ENCODE assay signal across 6 cellular contexts in the genomic region with DNA sequence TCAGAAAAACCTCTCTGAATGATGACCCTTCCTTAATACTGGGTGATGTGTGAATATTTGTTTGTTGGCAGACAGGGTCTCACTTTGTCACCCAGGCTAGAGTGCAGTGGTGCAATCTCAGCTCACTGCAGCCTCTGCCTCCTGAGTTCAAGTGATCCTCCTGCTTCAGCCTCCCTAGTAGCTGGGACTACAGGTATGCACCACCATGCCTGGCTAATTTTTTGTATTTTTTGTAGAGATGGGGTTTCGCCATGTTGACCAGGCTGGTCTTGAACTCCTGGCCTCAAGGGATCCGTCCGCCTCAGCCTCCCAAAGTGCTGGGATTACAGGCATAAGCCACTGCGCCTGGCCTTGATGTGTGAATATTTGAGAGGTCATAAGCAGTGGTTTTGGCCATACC. TPM values are rescaled to one million over a fixed set of nuclear protein-coding genes. Genes with fewer than 3 reads are reported as not detected.
DNase-seq lines count a peak whose midpoint lies in the region; ATAC-seq, FAIRE-seq and TF ChIP-seq lines count a peak whose summit lies in the region.
"Not testable (repeated sequence)": the region's sequence is repeated elsewhere in the genome, so short reads cannot be mapped to it uniquely, and the experiment has no call there.

No MANE protein-coding gene starts in this region.

- not testable (repeated sequence) for H2BK20ac ChIP-seq in IMR-90 (ENCODE audit: low read depth, low read length)

- not testable (repeated sequence) for H3K27me3 Mint-ChIP-seq in T-helper 17 cell; activated T-cell treated with anti-CD3 and anti-CD28 coated beads, Interleukin-2, amount 50 U/mL, for 24 hours

- H4K91ac ChIP-seq in IMR-90 (ENCODE audit: insufficient read depth, low read depth, low read length): not testable (repeated sequence)

- not testable (repeated sequence) for H2AFZ ChIP-seq in IMR-90 (replicated peaks; ENCODE audit: low read length, poor library complexity); K562 (ENCODE audit: low read depth, low read length); HepG2 (ENCODE audit: low read length)

- H2BK5ac ChIP-seq in IMR-90 (ENCODE audit: low read depth, low read length, poor library complexity, severe bottlenecking): not testable (repeated sequence)

- not testable (repeated sequence) for ATAC-seq in IMR-90 (ENCODE audit: low read depth); T-helper 17 cell; K562; HepG2

- not testable (repeated sequence) for H3K14ac ChIP-seq in IMR-90 (replicated peaks; ENCODE audit: low read depth, low read length)

- CTCF ChIA-PET in A673 (lab: Charles Lee); K562 (lab: Yijun Ruan, JAX; ENCODE audit: low intra/inter-chr PET ratio); HepG2 (lab: Yijun Ruan, JAX; ENCODE audit: low intra/inter-chr PET ratio, low total read pairs): not testable (repeated sequence)
- CTCF ChIA-PET in IMR-90 (lab: Yijun Ruan, JAX): interaction anchor here (1.2 to 1.6 kb wide), 2 partner anchors 22 to 69 kb away, joined by 3 to 4 read pairs; no protein-coding TSS in a partner anchor

- not testable (repeated sequence) for H3K27ac Mint-ChIP-seq in T-helper 17 cell
- H3K27ac Mint-ChIP-seq in activated T-cell treated with anti-CD3 and anti-CD28 coated beads, Interleukin-2, amount 50 U/mL, for 24 hours: peak overlapping the region; percentile 71

- H2BK120ac ChIP-seq in IMR-90 (ENCODE audit: low read depth, low read length): not testable (repeated sequence)

- in situ Hi-C loops in IMR-90 (cut with MboI; ENCODE audit: low sequenced_read_pairs); K562 (cut with MboI); HepG2 (cut with HindIII; ENCODE audit: extremely low pct_ligation_motif_present, low pct_unique_long_range_greater_than_20kb): not testable (repeated sequence)

- H4K5ac ChIP-seq in IMR-90 (ENCODE audit: low read depth, low read length): not testable (repeated sequence)

- not testable (repeated sequence) for DNase-seq in A673 (ENCODE audit: low spot score); IMR-90; T-helper 17 cell; activated T-cell treated with anti-CD3 and anti-CD28 coated beads, Interleukin-2, amount 50 U/mL, for 24 hours; K562 (ENCODE audit: extremely low read depth in 1 of 4, low spot score in 3 of 4); HepG2 (ENCODE audit: low spot score)

- H3K79me1 ChIP-seq in IMR-90 (ENCODE audit: low read depth in 1 of 2, low read length in 2 of 2): peaks cover 17 to 37% of the 10 kb centered on the region in 2 experiments

- not testable (repeated sequence) for TF ChIP-seq CTCF in A673 (conservative IDR thresholded peaks at IDR 0.05; ENCODE audit: low read depth, low read length); IMR-90 (conservative IDR thresholded peaks at IDR 0.05; ENCODE audit: low read depth, low read length); K562 (IDR thresholded peaks at IDR 0.05 in 2 of 3, conservative IDR thresholded peaks at IDR 0.05 in 1 of 3; ENCODE audit: insufficient read depth in 2 of 3, low read depth in 1 of 3, low read length in 3 of 3); HepG2 (CRISPR knock-in tag; IDR thresholded peaks at IDR 0.05)

- H3K56ac ChIP-seq in IMR-90 (ENCODE audit: extremely low read depth, insufficient read depth, low read length): not testable (repeated sequence)

- not testable (repeated sequence) for H4K20me1 ChIP-seq in IMR-90 (ENCODE audit: insufficient read depth, low read length); K562 (replicated peaks; ENCODE audit: control insufficient read depth, insufficient read depth, low read length); HepG2 (ENCODE audit: insufficient read depth, low read length)

- intact Hi-C loops in A673 (cut with micrococcal nuclease; ENCODE audit: unreplicated experiment); IMR-90 (cut with micrococcal nuclease); K562 (cut with micrococcal nuclease); HepG2 (cut with micrococcal nuclease; ENCODE audit: unreplicated experiment): not testable (repeated sequence)

- dilution Hi-C loops in IMR-90 (cut with HindIII; ENCODE audit: low sequenced_read_pairs, unreplicated experiment): not testable (repeated sequence)

- H4K8ac ChIP-seq in IMR-90 (ENCODE audit: low read depth in 2 of 2, low read length in 2 of 2): not testable (repeated sequence)

- not testable (repeated sequence) for H3K9me3 ChIP-seq in A673 (ENCODE audit: low read depth, low read length, poor library complexity, severe bottlenecking); IMR-90 (ENCODE audit: control insufficient read depth, insufficient read depth, low read length); T-helper 17 cell (ENCODE audit: control insufficient read depth, low read length, poor library complexity, severe bottlenecking); K562 (replicated peaks; ENCODE audit: control insufficient read depth, insufficient read depth, low read depth, low read length); HepG2 (ENCODE audit: low read length)

- not testable (repeated sequence) for H3K18ac ChIP-seq in IMR-90 (ENCODE audit: low read depth, low read length)

- H3K23ac ChIP-seq in IMR-90 (ENCODE audit: low read depth, low read length): not testable (repeated sequence)

- peak overlapping the region; percentile 63 for H3K4me3 Mint-ChIP-seq in T-helper 17 cell
- not testable (repeated sequence) for H3K4me3 Mint-ChIP-seq in activated T-cell treated with anti-CD3 and anti-CD28 coated beads, Interleukin-2, amount 50 U/mL, for 24 hours

- H2AK5ac ChIP-seq in IMR-90 (ENCODE audit: low read depth, low read length): not testable (repeated sequence)

- not testable (repeated sequence) for H3K9me1 ChIP-seq in IMR-90 (ENCODE audit: insufficient read depth, low read length); K562 (ENCODE audit: control insufficient read depth, insufficient read depth, low read length)

- WGBS in IMR-90 (ENCODE audit: extremely low coverage in 2 of 2, insufficient read length in 1 of 2), 2 experiments: 100% methylated on average over 1 of the region's 4 CpGs; no CpG with 5 or more reads in 1 of the 2 experiments
- WGBS in K562 (ENCODE audit: insufficient coverage, low coverage, missing lambda C conversion rate): 66% methylated on average over 4 of the region's 4 CpGs
- WGBS in HepG2 (ENCODE audit: low lambda C conversion rate): 98% methylated on average over 4 of the region's 4 CpGs

- TF ChIP-seq EP300 in K562 (IDR thresholded peaks at IDR 0.05; ENCODE audit: low read length); HepG2 (IDR thresholded peaks at IDR 0.05; ENCODE audit: low read depth in 2 of 2, low read length in 2 of 2); HepG2 (CRISPR knock-in tag; IDR thresholded peaks at IDR 0.05; ENCODE audit: borderline replicate concordance): not testable (repeated sequence)

- H3K4me2 ChIP-seq in IMR-90 (ENCODE audit: low read depth, low read length); K562 (ENCODE audit: insufficient read depth, low read length); HepG2 (ENCODE audit: low read depth, low read length): not testable (repeated sequence)

- H3K4me3 ChIP-seq in A673 (ENCODE audit: low read depth, low read length, poor library complexity, severe bottlenecking); IMR-90 (ENCODE audit: insufficient read depth, low read depth, low read length); K562; HepG2 (replicated peaks in 1 of 3; ENCODE audit: insufficient read depth in 1 of 3, low read depth in 2 of 3, low read length in 3 of 3): not testable (repeated sequence)

- peaks cover 31% of the 10 kb centered on the region for H3K36me3 ChIP-seq in A673 (ENCODE audit: insufficient read depth, low read length, poor library complexity, severe bottlenecking)
- peaks cover 11% of the 10 kb centered on the region for H3K36me3 ChIP-seq in IMR-90 (ENCODE audit: control insufficient read depth, insufficient read depth, low read length)
- peaks cover 90% of the 10 kb centered on the region for H3K36me3 ChIP-seq in K562 (ENCODE audit: control insufficient read depth, insufficient read depth, low read length)
- peaks cover 13 to 70% of the 10 kb centered on the region in 2 experiments for H3K36me3 ChIP-seq in HepG2 (replicated peaks in 1 of 2; ENCODE audit: control insufficient read depth in 1 of 2, insufficient read depth in 2 of 2, low read length in 2 of 2)

- not testable (repeated sequence) for TF ChIP-seq RAD21 in IMR-90 (IDR thresholded peaks at IDR 0.05; ENCODE audit: low read length); K562 (CRISPR knock-in tag; conservative IDR thresholded peaks at IDR 0.05 in 1 of 2, IDR thresholded peaks at IDR 0.05 in 1 of 2); HepG2 (CRISPR knock-in tag; IDR thresholded peaks at IDR 0.05)

- H3K4me1 ChIP-seq in A673 (ENCODE audit: insufficient read depth, low read length, poor library complexity, severe bottlenecking); IMR-90 (ENCODE audit: control insufficient read depth, insufficient read depth, low read length); K562 (replicated peaks in 1 of 2; ENCODE audit: control insufficient read depth in 2 of 2, insufficient read depth in 2 of 2, low read length in 2 of 2): not testable (repeated sequence)
- peaks cover 11% of the 10 kb centered on the region for H3K4me1 ChIP-seq in HepG2 (ENCODE audit: insufficient read depth, low read length)

- not testable (repeated sequence) for H2BK15ac ChIP-seq in IMR-90 (ENCODE audit: low read depth, low read length)

- H3K36me3 Mint-ChIP-seq in T-helper 17 cell (ENCODE audit: low read depth): not testable (repeated sequence)
- H3K36me3 Mint-ChIP-seq in activated T-cell treated with anti-CD3 and anti-CD28 coated beads, Interleukin-2, amount 50 U/mL, for 24 hours (ENCODE audit: low read depth): peaks cover 58% of the 10 kb centered on the region

- H3K27ac ChIP-seq in A673 (ENCODE audit: low read depth, low read length, poor library complexity, severe bottlenecking); IMR-90 (ENCODE audit: insufficient read depth, low read length); K562 (ENCODE audit: extremely low read depth, low read depth, low read length); HepG2 (ENCODE audit: extremely low read length, insufficient read depth, low read length): not testable (repeated sequence)

- H3K9me3 Mint-ChIP-seq in activated T-cell treated with anti-CD3 and anti-CD28 coated beads, Interleukin-2, amount 50 U/mL, for 24 hours: not testable (repeated sequence)

- not testable (repeated sequence) for H3K4ac ChIP-seq in IMR-90 (ENCODE audit: low read depth, low read length)

- not testable (repeated sequence) for H3K79me2 ChIP-seq in K562 (ENCODE audit: control insufficient read depth, insufficient read depth, low read length); HepG2 (ENCODE audit: insufficient read depth, low read length)

- H3K27me3 ChIP-seq in A673 (replicated peaks; ENCODE audit: insufficient read depth, low read depth, low read length, poor library complexity); IMR-90 (ENCODE audit: control insufficient read depth, insufficient read depth, low read length); K562 (ENCODE audit: control insufficient read depth in 2 of 2, insufficient read depth in 2 of 2, low read length in 2 of 2); HepG2 (ENCODE audit: control insufficient read depth in 1 of 2, insufficient read depth in 2 of 2, low read length in 2 of 2): not testable (repeated sequence)

- POLR2A ChIA-PET in A673 (lab: Charles Lee; ENCODE audit: low non-redundant PET); IMR-90 (lab: Charles Lee; ENCODE audit: unreplicated experiment): not testable (repeated sequence)
- POLR2A ChIA-PET in K562 (lab: Yijun Ruan, JAX): interaction anchor here (0.7 kb wide), 2 partner anchors 17 to 21 kb away, joined by 3 to 4 read pairs; no protein-coding TSS in a partner anchor
- POLR2A ChIA-PET in HepG2 (lab: Yijun Ruan, JAX): interaction anchor here (1.2 to 1.3 kb wide), 2 partner anchors 18 to 77 kb away, joined by 3 to 5 read pairs; a partner anchor contains a TSS

- H2AK9ac ChIP-seq in IMR-90 (replicated peaks; ENCODE audit: low read depth, low read length, poor library complexity): not testable (repeated sequence)

- TF ChIP-seq POLR2A in IMR-90 (IDR thresholded peaks at IDR 0.05; ENCODE audit: low read depth, low read length); K562 (conservative IDR thresholded peaks at IDR 0.05); HepG2 (IDR thresholded peaks at IDR 0.05; ENCODE audit: insufficient read depth in 1 of 2, low read depth in 2 of 2, low read length in 2 of 2): not testable (repeated sequence)

- BruUV-seq in A673 (replicated peaks; lab: Mats Ljungman, UMichigan) (TSS peak; percentile 51), IMR-90 (replicated peaks; lab: Mats Ljungman, UMichigan) (TSS peak; percentile 75), K562 (replicated peaks; lab: Mats Ljungman, UMichigan) (TSS peak; percentile 22), HepG2 (replicated peaks; lab: Mats Ljungman, UMichigan) (TSS peak; percentile 16)

- H3K4me1 Mint-ChIP-seq in T-helper 17 cell: not testable (repeated sequence)
- peaks cover 17% of the 10 kb centered on the region for H3K4me1 Mint-ChIP-seq in activated T-cell treated with anti-CD3 and anti-CD28 coated beads, Interleukin-2, amount 50 U/mL, for 24 hours (ENCODE audit: low read depth)

- H3K9ac ChIP-seq in IMR-90 (ENCODE audit: low read depth, low read length); K562 (ENCODE audit: insufficient read depth in 1 of 2, low read depth in 2 of 2, low read length in 2 of 2); HepG2 (ENCODE audit: insufficient read depth, low read depth, low read length): not testable (repeated sequence)

- not testable (repeated sequence) for FAIRE-seq in K562 (lab: Jason Lieb, UNC); HepG2 (lab: Jason Lieb, UNC)

RNA-seq across cellular contexts. Expression of a gene that starts 17.5 kb away (rescaled TPM):
- total RNA-seq in A673 (2021) (37.1 and 46.0 TPM in 2 replicates), IMR-90 (2012; rRNA removed) (14.7 and 25.8 TPM in 2 replicates), T-helper 17 cell (10 to 100 TPM; 20.6 to 26.4 TPM), K562 (2014; rRNA removed) (81.7 and 90.2 TPM in 2 replicates), K562 (2014; rRNA removed; fragmentation: Illumina TruSeq; extraction: Trizol) (41.1 and 43.8 TPM in 2 replicates), K562 (2015; rRNA removed; fragmentation: Illumina TruSeq; extraction: Trizol) (42.8 and 43.8 TPM in 2 replicates), K562 (2021) (32.5 and 33.3 TPM in 2 replicates), HepG2 (2016; rRNA removed; fragmentation: Illumina TruSeq; extraction: Trizol) (48.5 and 68.2 TPM in 2 replicates)
- polyA plus RNA-seq in IMR-90 (2012; rRNA removed) (12.6 and 12.8 TPM in 2 replicates), K562 (2011; rRNA removed) (14.4 and 33.7 TPM in 2 replicates), K562 (2014; fragmentation: Illumina TruSeq; extraction: Trizol) (48.5 and 53.1 TPM in 2 replicates), K562 (2014; fragmentation: Nextera tagmentation; extraction: Ambion mirVana) (10 to 100 TPM; 11.8 to 18.6 TPM), K562 (2014; rRNA removed) (53.9 and 62.5 TPM in 2 replicates), HepG2 (2011; rRNA removed) (11.6 and 12.8 TPM in 2 replicates)
- polyA plus RNA-seq in IMR-90 (2012; cell fraction: cytosol; rRNA removed): 2.6 and 3.9 TPM in 2 replicates
- 1.2 and 4.0 TPM in 2 replicates for polyA plus RNA-seq in IMR-90 (2012; cell fraction: nucleus; rRNA removed; ENCODE audit: low replicate concordance)
- total RNA-seq in K562 (2011; cell fraction: chromatin; rRNA removed; ENCODE audit: low replicate concordance): 7.1 and 12.9 TPM in 2 replicates
- total RNA-seq in K562 (2011; cell fraction: nucleolus; rRNA removed): 4.8 and 7.6 TPM in 2 replicates
- 7.8 and 12.1 TPM in 2 replicates for total RNA-seq in K562 (2011; cell fraction: nucleoplasm; rRNA removed)
- 10.8 and 16.5 TPM in 2 replicates for polyA plus RNA-seq in K562 (2011; cell fraction: cytosol; rRNA removed)
- polyA plus RNA-seq in K562 (2011; cell fraction: nucleus; rRNA removed): 4.6 and 6.9 TPM in 2 replicates
- 19.4 and 32.3 TPM in 2 replicates for polyA plus RNA-seq in K562 (2012)
- 7.1 and 14.0 TPM in 2 replicates for polyA minus RNA-seq in K562 (2011; rRNA and poly(A)+ RNA removed)
- 3.2 and 9.5 TPM in 2 replicates for polyA minus RNA-seq in K562 (2011; cell fraction: cytosol; rRNA and poly(A)+ RNA removed)
- polyA minus RNA-seq in K562 (2011; cell fraction: nucleus; rRNA and poly(A)+ RNA removed): 2.4 and 2.8 TPM in 2 replicates
- 13.1 and 15.0 TPM in 2 replicates for total RNA-seq in HepG2 (2016; cell fraction: cytosol; rRNA removed; fragmentation: Illumina TruSeq; extraction: Trizol; ENCODE audit: low read depth)
- total RNA-seq in HepG2 (2016; cell fraction: insoluble cytoplasmic fraction; rRNA removed; fragmentation: Illumina TruSeq; extraction: Trizol): 49.6 and 72.8 TPM in 2 replicates
- total RNA-seq in HepG2 (2016; cell fraction: membrane; rRNA removed; fragmentation: Illumina TruSeq; extraction: Trizol): 25.8 and 28.2 TPM in 2 replicates
- 18.3 and 19.6 TPM in 2 replicates for total RNA-seq in HepG2 (2016; cell fraction: nucleus; rRNA removed; fragmentation: Illumina TruSeq; extraction: Trizol)
- 9.2 and 12.2 TPM in 2 replicates for polyA plus RNA-seq in HepG2 (2011; cell fraction: cytosol; rRNA removed)
- polyA plus RNA-seq in HepG2 (2011; cell fraction: nucleus; rRNA removed): 3.6 and 4.4 TPM in 2 replicates
- polyA plus RNA-seq in HepG2 (2012): 19.2 and 21.4 TPM in 2 replicates
- polyA plus RNA-seq in HepG2 (2016; cell fraction: cytosol; fragmentation: Illumina TruSeq; extraction: Trizol; ENCODE audit: low read depth): 13.2 and 13.3 TPM in 2 replicates
- 64.7 and 73.1 TPM in 2 replicates for polyA plus RNA-seq in HepG2 (2016; cell fraction: insoluble cytoplasmic fraction; fragmentation: Illumina TruSeq; extraction: Trizol; ENCODE audit: low read depth)
- 18.4 and 19.1 TPM in 2 replicates for polyA plus RNA-seq in HepG2 (2016; cell fraction: membrane; fragmentation: Illumina TruSeq; extraction: Trizol; ENCODE audit: low read depth)
- polyA plus RNA-seq in HepG2 (2016; cell fraction: nucleus; fragmentation: Illumina TruSeq; extraction: Trizol; ENCODE audit: insufficient read depth, low read depth): 29.7 and 31.3 TPM in 2 replicates
- 4.5 and 9.7 TPM in 2 replicates for polyA minus RNA-seq in HepG2 (2011; rRNA and poly(A)+ RNA removed; ENCODE audit: low replicate concordance)
- 6.2 and 8.3 TPM in 2 replicates for polyA minus RNA-seq in HepG2 (2011; cell fraction: cytosol; rRNA and poly(A)+ RNA removed)
- 5.5 and 6.7 TPM in 2 replicates for polyA minus RNA-seq in HepG2 (2011; cell fraction: nucleus; rRNA and poly(A)+ RNA removed)
